ENCODE assay signal across 2 cellular contexts in the genomic region with DNA sequence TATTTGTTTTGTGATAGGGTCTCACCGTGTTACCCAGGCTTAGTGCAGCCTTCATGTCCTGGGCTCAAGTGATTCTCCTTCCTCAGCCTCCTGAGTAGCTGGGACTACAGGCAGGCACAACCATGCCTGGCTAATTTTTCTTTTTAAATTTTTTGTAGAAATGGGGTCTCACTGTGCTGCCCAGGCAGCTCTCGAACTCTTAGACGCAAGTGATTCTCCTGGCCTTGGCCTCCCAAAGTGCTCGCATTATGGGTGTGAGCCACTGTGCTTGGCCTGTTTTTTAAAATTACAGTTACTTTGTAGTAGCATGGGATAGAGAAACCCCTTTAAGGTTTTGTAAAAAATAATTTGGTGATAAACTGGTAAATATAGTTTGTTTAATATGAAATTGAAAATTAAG.
TF ChIP-seq lines count a peak whose summit lies in the region.

No MANE protein-coding gene starts in this region.

TF ChIP-seq in SK-N-SH, 30 proteins besides CTCF, POLR2A, EP300 and RAD21 (continued from another document):
- TF ChIP-seq NFIC (IDR thresholded peaks at IDR 0.05; ENCODE audit: borderline replicate concordance) (no peak), GABPA (IDR thresholded peaks at IDR 0.05; ENCODE audit: low read depth) (no peak)
TF ChIP-seq in SK-N-SH: peak in this region for 0.

TF ChIP-seq in K562, 482 proteins besides CTCF, POLR2A, EP300 and RAD21 (continued from another document):
- no peak for TF ChIP-seq YY1 (IDR thresholded peaks at IDR 0.05; ENCODE audit: borderline replicate concordance in 1 of 3, control insufficient read depth in 1 of 3, extremely low read depth in 1 of 3, insufficient read depth in 3 of 3, insufficient read length in 1 of 3, insufficient replicate concordance in 2 of 3, low read depth in 1 of 3, low read length in 2 of 3)
